Comparison of ENCODE assay signal across 16 cellular contexts in the genomic region with DNA sequence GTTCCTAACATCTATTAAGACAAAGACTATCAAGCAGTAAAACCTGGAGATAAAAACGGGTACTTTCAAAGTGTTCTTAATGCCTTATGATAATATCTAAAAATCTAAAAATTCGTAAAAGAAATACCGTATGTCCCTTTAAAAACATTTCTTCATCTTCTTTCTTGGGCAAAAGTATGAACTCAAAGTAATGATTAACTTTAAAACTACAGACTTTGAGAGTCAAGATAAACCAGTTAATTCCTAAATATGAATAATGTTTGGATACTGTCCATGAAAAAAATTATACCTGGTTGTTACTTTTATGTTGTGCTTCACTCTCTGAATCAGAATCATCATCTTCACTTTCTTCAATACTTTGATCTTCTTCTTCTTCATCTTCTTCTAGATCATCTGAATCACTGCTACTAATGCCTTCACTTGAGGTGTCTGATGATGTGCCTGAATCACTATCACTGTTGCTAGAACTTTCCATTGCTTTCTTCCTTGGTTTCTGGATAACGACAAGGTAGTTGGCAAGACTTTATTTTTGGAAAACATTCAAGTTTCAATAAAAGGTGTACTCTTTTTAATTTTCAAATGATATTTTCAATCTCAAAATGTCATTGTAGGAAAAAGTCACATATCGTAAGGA.
DNase-seq lines count a peak whose midpoint lies in the region; ATAC-seq, FAIRE-seq and TF ChIP-seq lines count a peak whose summit lies in the region.
"Had no signal": no experiment of that assay in that cellular context is flagged by ENCODE, and none has a peak within 500 bp of the region (broad histone marks: within the 10 kb centered on the region; RNA-seq: fewer than 3 reads in every experiment).

No MANE protein-coding gene starts in this region.

- CTCF ChIA-PET in Calu3 (lab: Charles Lee) (no interaction called here), HEK293 (lab: Yijun Ruan, JAX) (no interaction called here), endothelial cell of umbilical vein (lab: Charles Lee) (no interaction called here)

- ATAC-seq in pancreas, result peak; percentile 69 to 84 (median 72)
- ATAC-seq: HCT116 had no signal

- TF ChIP-seq POLR2A in endothelial cell of umbilical vein (IDR thresholded peaks at IDR 0.05; ENCODE audit: low read depth, low read length), result no peak

- BruUV-seq in Calu3 (replicated peaks; lab: Mats Ljungman, UMichigan), result TSS peak; percentile 50
- no TSS peak for BruUV-seq in endothelial cell of umbilical vein (replicated peaks; lab: Mats Ljungman, UMichigan)

- H3K27me3 Mint-ChIP-seq in Calu3 (ENCODE audit: unreplicated experiment), result no peaks in the 10 kb centered on the region
- H3K27me3 Mint-ChIP-seq: CD4-positive, alpha-beta memory T cell had no signal

- H3K27me3 ChIP-seq in endothelial cell of umbilical vein (ENCODE audit: control insufficient read depth in 2 of 2, insufficient read depth in 2 of 2, low read length in 2 of 2), result no peaks in the 10 kb centered on the region
- no peaks in the 10 kb centered on the region for H3K27me3 ChIP-seq in pancreas
- H3K27me3 ChIP-seq: BE2C had no signal

- intact Hi-C loops in Calu3 (cut with micrococcal nuclease; ENCODE audit: unreplicated experiment) (loop anchor here (5.0 kb wide), 1 partner anchor 73 kb away; no protein-coding TSS in a partner anchor), endothelial cell of umbilical vein (cut with micrococcal nuclease) (no loop called here), pancreas (cut with DNase I) (no loop called here)

- H3K4me1 Mint-ChIP-seq in Calu3 (ENCODE audit: low read depth, unreplicated experiment), result peaks cover 17% of the 10 kb centered on the region
- H3K4me1 Mint-ChIP-seq: CD4-positive, alpha-beta memory T cell had no signal

- no peaks in the 10 kb centered on the region for H3K79me2 ChIP-seq in endothelial cell of umbilical vein (ENCODE audit: control insufficient read depth, insufficient read depth, low read length)

- dilution Hi-C loops in endothelial cell of umbilical vein (cut with MboI; ENCODE audit: extremely low pct_ligation_motif_present, low sequenced_read_pairs), result no loop called here

- peak overlapping the region; percentile 21 for H3K4me3 Mint-ChIP-seq in Calu3 (ENCODE audit: low read depth, unreplicated experiment)
- H3K4me3 Mint-ChIP-seq: CD4-positive, alpha-beta memory T cell had no signal

- H3K9me3 ChIP-seq in HEK293 (ENCODE audit: control insufficient read depth, insufficient read depth, low read depth, low read length), result no peaks in the 10 kb centered on the region
- no peaks in the 10 kb centered on the region for H3K9me3 ChIP-seq in endothelial cell of umbilical vein (replicated peaks; ENCODE audit: control insufficient read depth, insufficient read depth, low read length)
- no peaks in the 10 kb centered on the region for H3K9me3 ChIP-seq in pancreas
- H3K9me3 ChIP-seq: BE2C had no signal

- no peak overlapping the region for H2AFZ ChIP-seq in endothelial cell of umbilical vein (ENCODE audit: low read depth, low read length)

- H3K36me3 Mint-ChIP-seq in Calu3 (ENCODE audit: insufficient read depth, unreplicated experiment), result no peaks in the 10 kb centered on the region

- H3K27ac Mint-ChIP-seq in Calu3 (ENCODE audit: unreplicated experiment), result peak overlapping the region; percentile 20

- H3K9ac ChIP-seq in endothelial cell of umbilical vein (replicated peaks; ENCODE audit: extremely low read depth, insufficient read depth, low read length), result no peak overlapping the region

- H3K4me1 ChIP-seq in HEK293 (ENCODE audit: control insufficient read depth, insufficient read depth, low read length) (no peaks in the 10 kb centered on the region), endothelial cell of umbilical vein (ENCODE audit: control insufficient read depth, extremely low read depth, insufficient read depth, low read length) (no peaks in the 10 kb centered on the region), pancreas (peaks cover 4 to 14% (median 6%) of the 10 kb centered on the region in 3 donors)
- H3K4me1 ChIP-seq: BE2C had no signal

- no peaks in the 10 kb centered on the region for H3K9me1 ChIP-seq in endothelial cell of umbilical vein (replicated peaks; ENCODE audit: control insufficient read depth, extremely low read depth, insufficient read depth, low read length)

- no peak overlapping the region for H3K4me2 ChIP-seq in endothelial cell of umbilical vein (ENCODE audit: insufficient read depth, low read length)

- no peak overlapping the region for H3K4me3 ChIP-seq in HEK293 (ENCODE audit: low read depth, low read length)
- H3K4me3 ChIP-seq in endothelial cell of umbilical vein (replicated peaks in 1 of 3; ENCODE audit: insufficient read depth in 1 of 3, low read depth in 1 of 3, low read length in 3 of 3), result no peak overlapping the region
- peak overlapping the region in 2 of 4 donors; percentile 1 to 7 for H3K4me3 ChIP-seq in pancreas

- WGBS in pancreas, 2 donors, result 17 to 22% methylated on average over 5 of the region's 5 CpGs

- FAIRE-seq in endothelial cell of umbilical vein (lab: Jason Lieb, UNC) (peak; percentile 40), pancreas (lab: Jason Lieb, UNC) (no peak)
- FAIRE-seq: H1 had no signal

- H4K20me1 ChIP-seq in endothelial cell of umbilical vein (replicated peaks; ENCODE audit: control insufficient read depth, extremely low read depth, insufficient read depth, low read length), result no peaks in the 10 kb centered on the region

- no peak overlapping the region for H3K27ac ChIP-seq in HEK293 (ENCODE audit: extremely low read depth, low read depth, low read length)
- H3K27ac ChIP-seq in endothelial cell of umbilical vein (ENCODE audit: insufficient read depth, low read depth, low read length), result no peak overlapping the region
- H3K27ac ChIP-seq in pancreas, result peak overlapping the region in 2 of 4 donors; percentile 13 to 49
- H3K27ac ChIP-seq: C4-2B had no signal

- POLR2A ChIA-PET in HEK293 (lab: Yijun Ruan, JAX), result no interaction called here
- POLR2A ChIA-PET in endothelial cell of umbilical vein (lab: Charles Lee), result no interaction called here

- DNase-seq in Calu3, result no peak
- DNase-seq in endothelial cell of umbilical vein (ENCODE audit: low read depth, low spot score), result no peak
- DNase-seq in pancreas, result no peak
- DNase-seq in stimulated activated naive CD4-positive, alpha-beta T cell (lab: John Stamatoyannopoulos, UW), result no peak
- DNase-seq in NCI-H1417 treated with DMSO at 0.1 percent for 48 hours (lab: John Stamatoyannopoulos, UW), result no peak
- DNase-seq in NCI-H748 (lab: John Stamatoyannopoulos, UW; ENCODE audit: unreplicated experiment), result no peak
- DNase-seq: BE2C; CD4-positive, alpha-beta memory T cell; DMS153; DND-41; GF-D8; IMR-90 had no signal

- H3K36me3 ChIP-seq in HEK293 (ENCODE audit: control insufficient read depth in 2 of 2, insufficient read depth in 1 of 2, low read length in 2 of 2) (peaks cover 16 to 26% of the 10 kb centered on the region in 2 experiments), endothelial cell of umbilical vein (ENCODE audit: control insufficient read depth in 2 of 2, extremely low read depth in 1 of 2, insufficient read depth in 2 of 2, low read length in 2 of 2) (peaks cover 2 to 4% of the 10 kb centered on the region in 2 experiments), pancreas (peaks cover 0 to 9% (median 0%) of the 10 kb centered on the region in 3 donors)
- H3K36me3 ChIP-seq: BE2C had no signal

- no peaks in the 10 kb centered on the region for H3K9me3 Mint-ChIP-seq in Calu3 (ENCODE audit: low read depth, unreplicated experiment)
- H3K9me3 Mint-ChIP-seq: CD4-positive, alpha-beta memory T cell had no signal

- TF ChIP-seq CTCF in Calu3 (IDR thresholded peaks at IDR 0.05; ENCODE audit: unreplicated experiment), result no peak
- no peak for TF ChIP-seq CTCF in HEK293 (tag by site-specific recombination; IDR thresholded peaks at IDR 0.05)
- TF ChIP-seq CTCF in endothelial cell of umbilical vein (IDR thresholded peaks at IDR 0.05; ENCODE audit: extremely low read depth in 1 of 2, insufficient read depth in 1 of 2, low read depth in 1 of 2, low read length in 2 of 2), result no peak
- no peak for TF ChIP-seq CTCF in pancreas (IDR thresholded peaks at IDR 0.05)

TF ChIP-seq in HEK293, 187 proteins besides CTCF, POLR2A, EP300 and RAD21:
- TF ChIP-seq PRDM1 (tag by site-specific recombination; IDR thresholded peaks at IDR 0.05), result 0 out of 2 replicates have a peak, but pooled peaks have one; percentile 45
- no peak for TF ChIP-seq ZNF404 (tag by site-specific recombination; IDR thresholded peaks at IDR 0.05)

TF ChIP-seq in endothelial cell of umbilical vein, 7 proteins besides CTCF, POLR2A, EP300 and RAD21:
- TF ChIP-seq MAX (IDR thresholded peaks at IDR 0.05; ENCODE audit: insufficient read depth, insufficient read length) (no peak), EZH2 (IDR thresholded peaks at IDR 0.05; ENCODE audit: borderline replicate concordance, low read depth, low read length, severe bottlenecking) (no peak), JUN (IDR thresholded peaks at IDR 0.05; ENCODE audit: borderline replicate concordance, insufficient read depth, insufficient read length, low read depth) (no peak), MYC (IDR thresholded peaks at IDR 0.05; ENCODE audit: low read depth, low read length) (no peak), FOS (IDR thresholded peaks at IDR 0.05; ENCODE audit: borderline replicate concordance, insufficient read depth, low read length) (no peak), GATA2 (IDR thresholded peaks at IDR 0.05; ENCODE audit: insufficient read depth, insufficient read length, low read depth, low read length) (no peak), POLR2AphosphoS5 (IDR thresholded peaks at IDR 0.05; ENCODE audit: insufficient read depth, low read depth, low read length) (no peak)
